In genomic region chr4:166655231-166655630, GRCh38 we compare ENCODE assay signal across 32 cellular contexts.
"Had no signal": no experiment of that assay in that cellular context is flagged by ENCODE, and none has a peak within 500 bp of the region (broad histone marks: within the 10 kb centered on the region; RNA-seq: fewer than 3 reads in every experiment).

No MANE protein-coding gene starts in this region.

- H3K9me3 Mint-ChIP-seq: activated CD4-positive, alpha-beta T cell treated with anti-CD3 and anti-CD28 coated beads, Interleukin-2, amount 10 ng/mL, durations not matched to agents 24 days and 14 days; activated T-helper 1 cell treated with anti-CD3 and anti-CD28 coated beads, Interleukin-12 subunit alpha, Interleukin-12 subunit beta, Interleukin-2, Interleukin-4 antibody, amounts not matched to agents 30 ng/mL and 10 ng/mL and 1 ng/mL, durations not matched to agents 14 hours and 24 hours and 36 hours; brain had no signal

- DNase-seq: activated CD4-positive, alpha-beta memory T cell treated with anti-CD3 and anti-CD28 coated beads for 36 hours; activated CD4-positive, alpha-beta T cell treated with anti-CD3 and anti-CD28 coated beads for 36 hours; activated CD4-positive, alpha-beta T cell treated with anti-CD3 and anti-CD28 coated beads, Interleukin-2, amount 10 ng/mL, durations not matched to agents 24 days and 14 days; activated CD4-positive, CD25-positive, alpha-beta regulatory T cell; activated CD4-positive, CD25-positive, alpha-beta regulatory T cell treated with anti-CD3 and anti-CD28 coated beads, Interleukin-2, amount 50 U/mL, for 72 hours; activated CD8-positive, alpha-beta memory T cell treated with anti-CD3 and anti-CD28 coated beads, Interleukin-2, amount 10 ng/mL, durations not matched to agents 7 days and 5 days; activated CD8-positive, alpha-beta memory T cell treated with anti-CD3 and anti-CD28 coated beads, Interleukin-2, amount 50 U/mL, for 4 hours; activated CD8-positive, alpha-beta T cell treated with anti-CD3 and anti-CD28 coated beads, Interleukin-2, amount 10 ng/mL, durations not matched to agents 7 days and 5 days; activated gamma-delta T cell; activated naive CD4-positive, alpha-beta T cell; activated naive CD4-positive, alpha-beta T cell treated with anti-CD3 and anti-CD28 coated beads, Interleukin-2, amount 10 ng/mL, durations not matched to agents 7 days and 5 days; activated naive CD8-positive, alpha-beta T cell treated with anti-CD3 and anti-CD28 coated beads, Interleukin-2, amount 10 ng/mL, durations not matched to agents 7 days and 5 days; activated T-cell treated with anti-CD3 and anti-CD28 coated beads, Interleukin-2, amount 50 U/mL, for 1 hour; activated T-cell treated with anti-CD3 and anti-CD28 coated beads, Interleukin-2, amount 50 U/mL, for 48 hours; central memory CD4-positive, alpha-beta T cell; cerebellar nuclear complex; dorsolateral prefrontal cortex; effector memory CD8-positive, alpha-beta T cell; esophagus squamous epithelium; foreskin melanocyte; heart right ventricle; T-helper 2 cell had no signal

- H3K27ac ChIP-seq: ascending aorta, breast epithelium, cardiac muscle cell, coronary artery, dorsolateral prefrontal cortex, epithelial cell of prostate, esophagus squamous epithelium, gastroesophageal sphincter, heart right ventricle had no signal

- H3K27ac Mint-ChIP-seq: activated CD4-positive, alpha-beta memory T cell treated with anti-CD3 and anti-CD28 coated beads for 36 hours; activated CD4-positive, alpha-beta T cell treated with anti-CD3 and anti-CD28 coated beads for 36 hours; activated CD4-positive, alpha-beta T cell treated with anti-CD3 and anti-CD28 coated beads, Interleukin-2, amount 10 ng/mL, durations not matched to agents 24 days and 14 days; activated CD8-positive, alpha-beta memory T cell treated with anti-CD3 and anti-CD28 coated beads, Interleukin-2, amount 10 ng/mL, durations not matched to agents 7 days and 5 days; activated CD8-positive, alpha-beta T cell treated with anti-CD3 and anti-CD28 coated beads, Interleukin-2, amount 10 ng/mL, durations not matched to agents 7 days and 5 days; activated naive CD4-positive, alpha-beta T cell treated with anti-CD3 and anti-CD28 coated beads, Interleukin-2, amount 10 ng/mL, durations not matched to agents 7 days and 5 days; activated naive CD4-positive, alpha-beta T cell treated with anti-CD3 and anti-CD28 coated beads, Interleukin-2, amount 50 U/mL, for 72 hours; activated naive CD8-positive, alpha-beta T cell treated with anti-CD3 and anti-CD28 coated beads, Interleukin-2, amount 10 ng/mL, durations not matched to agents 7 days and 5 days; activated T-helper 1 cell treated with anti-CD3 and anti-CD28 coated beads, Interleukin-12 subunit alpha, Interleukin-12 subunit beta, Interleukin-2, Interleukin-4 antibody, amounts not matched to agents 30 ng/mL and 10 ng/mL and 1 ng/mL, durations not matched to agents 14 hours and 24 hours and 36 hours; brain; dendritic cell treated with granulocyte-macrophage colony-stimulating factor and Interleukin-4, amounts not matched to agents 40 ng/mL and 50 ng/mL, for 4 days; effector memory CD8-positive, alpha-beta T cell had no signal

- H3K27me3 Mint-ChIP-seq: activated CD4-positive, alpha-beta memory T cell treated with anti-CD3 and anti-CD28 coated beads for 36 hours; activated CD4-positive, alpha-beta T cell treated with anti-CD3 and anti-CD28 coated beads for 36 hours; activated CD4-positive, alpha-beta T cell treated with anti-CD3 and anti-CD28 coated beads, Interleukin-2, amount 10 ng/mL, durations not matched to agents 24 days and 14 days; activated CD8-positive, alpha-beta memory T cell treated with anti-CD3 and anti-CD28 coated beads, Interleukin-2, amount 10 ng/mL, durations not matched to agents 7 days and 5 days; activated naive CD4-positive, alpha-beta T cell treated with anti-CD3 and anti-CD28 coated beads, Interleukin-2, amount 10 ng/mL, durations not matched to agents 7 days and 5 days; activated naive CD8-positive, alpha-beta T cell treated with anti-CD3 and anti-CD28 coated beads, Interleukin-2, amount 10 ng/mL, durations not matched to agents 7 days and 5 days; brain; dendritic cell treated with granulocyte-macrophage colony-stimulating factor and Interleukin-4, amounts not matched to agents 40 ng/mL and 50 ng/mL, for 4 days; effector memory CD8-positive, alpha-beta T cell had no signal

- H3K9me3 ChIP-seq: ascending aorta, breast epithelium, esophagus squamous epithelium, gastroesophageal sphincter had no signal

- H3K4me1 ChIP-seq: ascending aorta, breast epithelium, esophagus squamous epithelium, gastroesophageal sphincter, heart right ventricle had no signal

- H3K4me3 ChIP-seq: ascending aorta, breast epithelium, cardiac muscle cell, coronary artery, dorsolateral prefrontal cortex, esophagus squamous epithelium, gastroesophageal sphincter, heart right ventricle had no signal

- H3K4me3 Mint-ChIP-seq: activated CD4-positive, alpha-beta memory T cell treated with anti-CD3 and anti-CD28 coated beads for 36 hours; activated CD4-positive, alpha-beta T cell treated with anti-CD3 and anti-CD28 coated beads for 36 hours; activated CD4-positive, alpha-beta T cell treated with anti-CD3 and anti-CD28 coated beads, Interleukin-2, amount 10 ng/mL, durations not matched to agents 24 days and 14 days; activated CD8-positive, alpha-beta memory T cell treated with anti-CD3 and anti-CD28 coated beads, Interleukin-2, amount 10 ng/mL, durations not matched to agents 7 days and 5 days; activated CD8-positive, alpha-beta T cell treated with anti-CD3 and anti-CD28 coated beads, Interleukin-2, amount 10 ng/mL, durations not matched to agents 7 days and 5 days; activated naive CD4-positive, alpha-beta T cell treated with anti-CD3 and anti-CD28 coated beads, Interleukin-2, amount 10 ng/mL, durations not matched to agents 7 days and 5 days; activated naive CD8-positive, alpha-beta T cell treated with anti-CD3 and anti-CD28 coated beads, Interleukin-2, amount 10 ng/mL, durations not matched to agents 7 days and 5 days; activated T-helper 1 cell treated with anti-CD3 and anti-CD28 coated beads, Interleukin-12 subunit alpha, Interleukin-12 subunit beta, Interleukin-2, Interleukin-4 antibody, amounts not matched to agents 30 ng/mL and 10 ng/mL and 1 ng/mL, durations not matched to agents 14 hours and 24 hours and 36 hours; brain; dendritic cell treated with granulocyte-macrophage colony-stimulating factor and Interleukin-4, amounts not matched to agents 40 ng/mL and 50 ng/mL, for 4 days; effector memory CD8-positive, alpha-beta T cell had no signal

- H3K4me1 Mint-ChIP-seq: activated CD4-positive, alpha-beta T cell treated with anti-CD3 and anti-CD28 coated beads for 36 hours; activated CD4-positive, alpha-beta T cell treated with anti-CD3 and anti-CD28 coated beads, Interleukin-2, amount 10 ng/mL, durations not matched to agents 24 days and 14 days; activated CD8-positive, alpha-beta memory T cell treated with anti-CD3 and anti-CD28 coated beads, Interleukin-2, amount 10 ng/mL, durations not matched to agents 7 days and 5 days; activated naive CD4-positive, alpha-beta T cell treated with anti-CD3 and anti-CD28 coated beads, Interleukin-2, amount 10 ng/mL, durations not matched to agents 7 days and 5 days; activated naive CD8-positive, alpha-beta T cell treated with anti-CD3 and anti-CD28 coated beads, Interleukin-2, amount 10 ng/mL, durations not matched to agents 7 days and 5 days; brain had no signal

- H3K36me3 Mint-ChIP-seq: activated CD4-positive, alpha-beta memory T cell treated with anti-CD3 and anti-CD28 coated beads for 36 hours; activated CD8-positive, alpha-beta memory T cell treated with anti-CD3 and anti-CD28 coated beads, Interleukin-2, amount 10 ng/mL, durations not matched to agents 7 days and 5 days; activated naive CD4-positive, alpha-beta T cell treated with anti-CD3 and anti-CD28 coated beads, Interleukin-2, amount 10 ng/mL, durations not matched to agents 7 days and 5 days; activated naive CD4-positive, alpha-beta T cell treated with anti-CD3 and anti-CD28 coated beads, Interleukin-2, amount 50 U/mL, for 72 hours; activated naive CD8-positive, alpha-beta T cell treated with anti-CD3 and anti-CD28 coated beads, Interleukin-2, amount 10 ng/mL, durations not matched to agents 7 days and 5 days; brain had no signal

- H3K36me3 ChIP-seq: ascending aorta, breast epithelium, cardiac muscle cell, esophagus squamous epithelium, gastroesophageal sphincter, heart right ventricle had no signal

- H3K27me3 ChIP-seq: ascending aorta, breast epithelium, cardiac muscle cell, esophagus squamous epithelium, gastroesophageal sphincter, heart right ventricle had no signal
